In the genomic region with DNA sequence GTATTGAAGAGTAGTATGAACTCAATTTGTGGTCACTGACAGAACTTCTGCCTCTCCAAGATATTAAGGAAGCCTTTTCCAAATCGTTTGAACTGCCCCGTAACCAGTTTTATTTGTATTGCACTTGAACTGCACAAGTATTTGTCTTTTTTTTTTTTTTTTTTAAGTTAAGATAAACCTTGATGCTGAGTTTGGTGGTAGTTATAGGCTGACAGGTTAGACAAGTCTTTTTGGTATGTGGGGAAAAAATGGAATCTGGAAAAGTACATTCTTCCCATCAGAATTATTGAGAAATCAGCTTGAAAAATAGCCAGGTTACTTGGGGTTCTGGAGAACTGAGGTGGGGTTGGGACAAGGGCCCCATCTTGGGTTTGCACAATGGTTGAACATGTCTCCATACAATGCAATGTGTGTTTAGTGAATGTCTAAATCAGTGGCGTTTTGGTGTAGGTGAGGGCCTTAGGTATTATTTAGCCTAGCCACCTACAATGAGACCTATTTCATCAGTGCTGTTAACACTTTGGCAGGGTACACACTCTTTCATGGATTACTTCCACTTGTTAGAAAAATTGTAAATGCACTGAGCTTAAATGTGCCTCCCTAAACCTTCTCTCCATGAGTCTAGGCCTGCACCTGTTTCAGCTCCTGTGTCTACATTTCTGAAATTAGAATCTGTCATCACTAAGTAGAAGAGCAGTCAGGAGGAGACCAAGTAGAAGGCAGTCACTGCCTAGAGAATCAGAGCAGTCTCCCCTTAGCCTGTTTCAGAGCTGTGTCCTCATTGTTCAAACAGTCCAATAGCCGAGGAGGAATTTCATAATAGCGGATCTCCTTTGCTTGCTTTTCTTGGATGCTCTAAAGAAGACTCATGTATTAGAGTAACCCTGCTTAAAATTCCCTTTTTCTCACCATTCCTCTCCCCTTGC, we compare ENCODE assay signal across 25 cellular contexts.
"Had no signal": no experiment of that assay in that cellular context is flagged by ENCODE, and none has a peak within 500 bp of the region (broad histone marks: within the 10 kb centered on the region; RNA-seq: fewer than 3 reads in every experiment).

No MANE protein-coding gene starts in this region.

- H3K27ac ChIP-seq: heart left ventricle, neutrophil, ovary, prostate gland, stomach, suprapubic skin, tibial nerve, vagina had no signal

- H3K4me1 ChIP-seq: prostate gland, suprapubic skin, tibial nerve, vagina had no signal

- H3K4me3 ChIP-seq: heart left ventricle, ovary, prostate gland, stomach, suprapubic skin, tibial nerve, vagina had no signal

- H3K36me3 ChIP-seq: heart left ventricle, neutrophil, ovary, prostate gland, stomach, suprapubic skin, tibial nerve, vagina had no signal

- DNase-seq: activated B cell treated with CpG ODN at 0.5 μM for 24 hours; activated CD4-positive, alpha-beta memory T cell treated with anti-CD3 and anti-CD28 coated beads, Interleukin-2, amount 10 ng/mL, durations not matched to agents 7 days and 5 days; activated CD4-positive, alpha-beta T cell treated with anti-CD3 and anti-CD28 coated beads for 48 hours; activated effector memory CD4-positive, alpha-beta T cell treated with Interleukin-2 at 50 U/mL for 16 hours; activated naive CD4-positive, alpha-beta T cell treated with anti-CD3 and anti-CD28 coated beads for 36 hours; activated naive CD8-positive, alpha-beta T cell treated with anti-CD3 and anti-CD28 coated beads, Interleukin-2, amount 10 ng/mL, durations not matched to agents 7 days and 5 days; activated T-cell treated with anti-CD3 and anti-CD28 coated beads, Interleukin-2, amount 50 U/mL, for 72 hours; amniotic stem cell; cortex of kidney; endodermal cell; heart left ventricle; islet precursor cell; left cardiac atrium; ovary; right cardiac atrium; small intestine; stimulated activated CD4-positive, alpha-beta T cell treated with anti-CD3 and anti-CD28 coated beads, Interleukin-2, amount 100 ng/mL, for 24 hours; stomach; T1000 had no signal

- H3K27me3 ChIP-seq: heart left ventricle, neutrophil, ovary, stomach, suprapubic skin, tibial nerve, vagina had no signal

- ATAC-seq: activated T-cell treated with anti-CD3 and anti-CD28 coated beads, Interleukin-2, amount 50 U/mL, for 72 hours; left cardiac atrium; stimulated activated effector memory CD8-positive, alpha-beta T cell treated with anti-CD3 and anti-CD28 coated beads, Interleukin-12 subunit alpha, Interleukin-12 subunit beta, amount 100 ng/mL, for 72 hours had no signal

- H3K9me3 ChIP-seq: neutrophil, ovary, prostate gland, stomach, suprapubic skin, tibial nerve, vagina had no signal
